ENCODE assay signal across 12 cellular contexts in genomic region chr10:110275140-110275729, GRCh38. TPM values are rescaled to one million over a fixed set of nuclear protein-coding genes. Genes with fewer than 3 reads are reported as not detected.
DNase-seq lines count a peak whose midpoint lies in the region; ATAC-seq and TF ChIP-seq lines count a peak whose summit lies in the region.
"Had no signal": no experiment of that assay in that cellular context is flagged by ENCODE, and none has a peak within 500 bp of the region (broad histone marks: within the 10 kb centered on the region; RNA-seq: fewer than 3 reads in every experiment).

No MANE protein-coding gene starts in this region.

- H3K4me1 ChIP-seq in DND-41 (ENCODE audit: insufficient read depth, low read length): peaks cover 8% of the 10 kb centered on the region; the same call in 1 of the 2 replicates
- H3K4me1 ChIP-seq in sigmoid colon: peaks cover 0 to 67% (median 40%) of the 10 kb centered on the region in 4 donors
- H3K4me1 ChIP-seq: BE2C had no signal

- no peaks in the 10 kb centered on the region for H4K20me1 ChIP-seq in DND-41 (ENCODE audit: insufficient read depth, low read length)

- H3K36me3 ChIP-seq in DND-41 (ENCODE audit: insufficient read depth, low read length) (no peaks in the 10 kb centered on the region), sigmoid colon (peaks cover 0 to 8% (median 0%) of the 10 kb centered on the region in 4 donors)
- H3K36me3 ChIP-seq: MG63 had no signal

- H3K27ac ChIP-seq in DND-41 (ENCODE audit: low read length): no peak overlapping the region
- H3K27ac ChIP-seq in caudate nucleus (ENCODE audit: low read depth, low read length): peak overlapping the region; percentile 89
- peak overlapping the region; percentile 58 to 77 (median 75) for H3K27ac ChIP-seq in sigmoid colon
- H3K27ac ChIP-seq: VCaP had no signal

- H3K4me3 ChIP-seq in DND-41 (ENCODE audit: low read depth in 1 of 2, low read length in 2 of 2) (no peak overlapping the region), sigmoid colon (no peak overlapping the region)
- H3K4me3 ChIP-seq: MG63, SK-N-MC had no signal

- intact Hi-C loops in sigmoid colon (cut with DNase I): loop anchor here (5.0 kb wide), 2 partner anchors 48 to 393 kb away; no protein-coding TSS in a partner anchor

- H3K4me2 ChIP-seq in DND-41 (ENCODE audit: insufficient read depth, low read length): no peak overlapping the region

- H3K27me3 ChIP-seq in DND-41 (ENCODE audit: insufficient read depth, low read length, poor library complexity) (no peaks in the 10 kb centered on the region), sigmoid colon (no peaks in the 10 kb centered on the region)
- H3K27me3 ChIP-seq: BE2C, MG63 had no signal

- DNase-seq in DND-41 (no peak), NCI-H524 (lab: John Stamatoyannopoulos, UW) (peak; percentile 49 to 76), caudate nucleus (lab: John Stamatoyannopoulos, UW) (peak in 1 of 61 donors; percentile 83), sigmoid colon (no peak), occipital lobe (lab: John Stamatoyannopoulos, UW) (no peak), islet precursor cell (no peak), NCI-H526 (lab: John Stamatoyannopoulos, UW) (no peak)
- DNase-seq: BE2C, MG63 had no signal

- no peak overlapping the region for H2AFZ ChIP-seq in DND-41 (ENCODE audit: low read depth, low read length)

- H3K9me3 ChIP-seq in DND-41 (ENCODE audit: insufficient read depth, low read length, severe bottlenecking) (no peaks in the 10 kb centered on the region), sigmoid colon (no peaks in the 10 kb centered on the region)
- H3K9me3 ChIP-seq: BE2C, MG63 had no signal

- TF ChIP-seq CTCF in DND-41 (IDR thresholded peaks at IDR 0.05; ENCODE audit: borderline replicate concordance, extremely low read depth, low read length, poor library complexity, severe bottlenecking) (no peak), sigmoid colon (IDR thresholded peaks at IDR 0.05) (no peak)

- no peaks in the 10 kb centered on the region for H3K79me2 ChIP-seq in DND-41 (ENCODE audit: insufficient read depth, low read length)

- WGBS in sigmoid colon, 2 donors: 70 to 72% methylated on average over 2 of the region's 2 CpGs

- H3K9ac ChIP-seq in DND-41 (ENCODE audit: low read depth, low read length): no peak overlapping the region

- TF ChIP-seq EP300 in sigmoid colon (IDR thresholded peaks at IDR 0.05): no peak

- TF ChIP-seq POLR2A in sigmoid colon (IDR thresholded peaks at IDR 0.05): no peak

- peak; percentile 60; the same call in 2 of the 3 replicates for ATAC-seq in DND-41 (ENCODE audit: insufficient read depth, low read depth)
- no peak for ATAC-seq in GM21515 (IDR thresholded peaks at IDR 0.05; ENCODE audit: unreplicated experiment)

RNA-seq across cellular contexts. Expression of gene SMNDC1, which starts 29.5 kb away (rescaled TPM):
- total RNA-seq in sigmoid colon: 10 to 100 TPM; 13.3 to 19.7 (median 14.7) TPM
- polyA plus RNA-seq in sigmoid colon: 10 to 100 TPM; 10.2 to 13.2 (median 11.9) TPM
- total RNA-seq in occipital lobe: 15.1 TPM

Comparison
In these comparisons a context has a peak if more than half of its experiments do, and no peak if none do; other contexts are left out.
1. DNase-seq: peak in NCI-H524 (2 of 2); none in DND-41 (single experiment), sigmoid colon (single experiment), occipital lobe (single experiment), islet precursor cell (single experiment) and NCI-H526 (0 of 2).